Comparison of ENCODE assay signal across 13 cellular contexts in genomic region chrX:69137371-69137881, GRCh38. TPM values are rescaled to one million over a fixed set of nuclear protein-coding genes. Genes with fewer than 3 reads are reported as not detected.
A peak's percentile ranks its signal among the peaks of the same experiment; 100 is the strongest.
DNase-seq lines count a peak whose midpoint lies in the region; ATAC-seq and TF ChIP-seq lines count a peak whose summit lies in the region.
"Had no signal": no experiment of that assay in that cellular context is flagged by ENCODE, and none has a peak within 500 bp of the region (broad histone marks: within the 10 kb centered on the region; RNA-seq: fewer than 3 reads in every experiment).

No MANE protein-coding gene starts in this region.

- 13 to 57% methylated on average over 1 to 3 of the region's 10 CpGs for WGBS in body of pancreas, 2 donors
- WGBS in iPS DF 6.9 (ENCODE audit: insufficient coverage, insufficient read length) = no CpG with 5 or more reads among the region's 10 CpGs
- 56 to 67% methylated on average over 10 of the region's 10 CpGs for WGBS in sigmoid colon, 2 donors

- no peaks in the 10 kb centered on the region for H3K36me3 ChIP-seq in body of pancreas (replicated peaks in 1 of 2; ENCODE audit: insufficient read depth in 1 of 2, low read depth in 2 of 2)
- H3K36me3 ChIP-seq in iPS DF 6.9 (ENCODE audit: control insufficient read depth, insufficient read depth, low read length) = no peaks in the 10 kb centered on the region
- H3K36me3 ChIP-seq in sigmoid colon = no peaks in the 10 kb centered on the region

- intact Hi-C loops in body of pancreas (cut with DNase I) (no loop called here), sigmoid colon (cut with DNase I) (loop anchor here (10.0 kb wide), 1 partner anchor 243 kb away; no protein-coding TSS in a partner anchor)

- H3K9me3 ChIP-seq in body of pancreas = no peaks in the 10 kb centered on the region
- no peaks in the 10 kb centered on the region for H3K9me3 ChIP-seq in iPS DF 6.9 (ENCODE audit: control insufficient read depth, insufficient read depth, low read length)
- no peaks in the 10 kb centered on the region for H3K9me3 ChIP-seq in sigmoid colon

- TF ChIP-seq POLR2A in body of pancreas (IDR thresholded peaks at IDR 0.05) = no peak
- no peak for TF ChIP-seq POLR2A in sigmoid colon (IDR thresholded peaks at IDR 0.05)

- H3K27me3 ChIP-seq in body of pancreas (no peaks in the 10 kb centered on the region), iPS DF 6.9 (ENCODE audit: control insufficient read depth, insufficient read depth, low read length) (no peaks in the 10 kb centered on the region), sigmoid colon (no peaks in the 10 kb centered on the region)

- H3K27ac ChIP-seq in body of pancreas (peak overlapping the region in 2 of 4 donors; percentile 19 to 30), iPS DF 6.9 (ENCODE audit: low read length) (peak overlapping the region; percentile 12), sigmoid colon (peak overlapping the region; percentile 31 to 70 (median 56))
- H3K27ac ChIP-seq: epithelial cell of prostate had no signal

- H3K4me3 ChIP-seq in body of pancreas (no peak overlapping the region), iPS DF 6.9 (ENCODE audit: low read length) (no peak overlapping the region), sigmoid colon (peak overlapping the region; percentile 14 to 45 (median 37))

- peak; percentile 44 for DNase-seq in GM04503 (ENCODE audit: low read depth)
- peak in 1 of 4 donors; percentile 27 for DNase-seq in body of pancreas
- no peak for DNase-seq in iPS DF 6.9 (ENCODE audit: low read depth, low spot score)
- DNase-seq in sigmoid colon = peak; percentile 72
- no peak for DNase-seq in activated T-cell treated with anti-CD3 and anti-CD28 coated beads, Interleukin-2, amount 50 U/mL, for 48 hours
- no peak for DNase-seq in activated effector memory CD4-positive, alpha-beta T cell treated with anti-CD3 and anti-CD28 coated beads, Interleukin-2, amount 50 U/mL, for 16 hours
- DNase-seq in activated T-cell treated with anti-CD3 and anti-CD28 coated beads for 4 hours = no peak
- DNase-seq: activated T-cell treated with anti-CD3 and anti-CD28 coated beads, Interleukin-2, amount 50 U/mL, for 72 hours; COR-L47; NCI-H187; stimulated activated CD4-positive, alpha-beta T cell treated with anti-CD3 and anti-CD28 coated beads, Interleukin-12 subunit alpha, Interleukin-12 subunit beta, amount 100 ng/mL, for 4 hours had no signal

- ATAC-seq in body of pancreas = peak; percentile 45
- ATAC-seq in GM18517 (IDR thresholded peaks at IDR 0.05; ENCODE audit: unreplicated experiment) = no peak
- ATAC-seq: activated T-cell treated with anti-CD3 and anti-CD28 coated beads, Interleukin-2, amount 50 U/mL, for 72 hours had no signal

- TF ChIP-seq EP300 in sigmoid colon (IDR thresholded peaks at IDR 0.05) = no peak

- no peaks in the 10 kb centered on the region for H3K4me1 ChIP-seq in body of pancreas
- H3K4me1 ChIP-seq in iPS DF 6.9 (ENCODE audit: control insufficient read depth, insufficient read depth, low read length) = peaks cover 8% of the 10 kb centered on the region; the same call in 1 of the 2 replicates
- H3K4me1 ChIP-seq in sigmoid colon = peaks cover 0 to 16% (median 3%) of the 10 kb centered on the region in 4 donors

- TF ChIP-seq CTCF in body of pancreas (IDR thresholded peaks at IDR 0.05) (no peak), sigmoid colon (IDR thresholded peaks at IDR 0.05) (no peak)

RNA-seq across cellular contexts. Expression of gene PJA1, which starts 27.8 kb away (rescaled TPM):
- total RNA-seq in body of pancreas = 1 to 10 TPM; 8.2 to 8.3 TPM
- total RNA-seq in sigmoid colon = 10 to 100 TPM; 17.0 to 21.8 (median 19.1) TPM
- 10 to 100 TPM in 1 of 3 donors, 1 to 10 TPM in 2; 5.3 to 10.6 (median 6.0) TPM for polyA plus RNA-seq in sigmoid colon

Comparison
In these comparisons a context has a peak if more than half of its experiments do, and no peak if none do; other contexts are left out.
1. DNase-seq: peak in GM04503 (single experiment) and sigmoid colon (single experiment); none in iPS DF 6.9 (single experiment), activated T-cell treated with anti-CD3 and anti-CD28 coated beads, Interleukin-2, amount 50 U/mL, for 48 hours (0 of 2), activated effector memory CD4-positive, alpha-beta T cell treated with anti-CD3 and anti-CD28 coated beads, Interleukin-2, amount 50 U/mL, for 16 hours (single experiment) and activated T-cell treated with anti-CD3 and anti-CD28 coated beads for 4 hours (single experiment).
2. H3K4me3 ChIP-seq: peak in sigmoid colon (4 of 4); none in body of pancreas (0 of 2) and iPS DF 6.9 (single experiment).